In the genomic region with DNA sequence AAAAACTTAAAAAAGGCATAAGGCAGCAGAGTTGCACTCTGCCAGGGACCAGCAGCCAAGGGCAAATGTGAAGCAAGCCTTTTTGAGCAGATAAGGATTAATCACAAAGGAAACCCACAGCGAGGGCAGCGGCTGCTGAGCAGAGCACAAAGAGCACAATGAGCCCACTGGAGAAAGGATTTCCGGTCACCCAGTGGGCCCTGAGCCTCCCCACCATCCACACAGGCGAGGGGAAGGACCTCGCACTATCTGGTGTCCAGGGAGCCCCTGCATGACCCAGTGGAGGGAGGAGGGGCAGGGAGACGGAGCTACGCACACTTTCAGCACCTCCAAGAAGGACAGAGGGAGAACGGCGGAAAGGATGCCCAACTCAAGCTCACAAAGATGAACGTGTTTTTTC, we compare ENCODE assay signal across 23 cellular contexts. TPM values are rescaled to one million over a fixed set of nuclear protein-coding genes. Genes with fewer than 3 reads are reported as not detected.
A peak's percentile ranks its signal among the peaks of the same experiment; 100 is the strongest.
DNase-seq lines count a peak whose midpoint lies in the region; ATAC-seq and TF ChIP-seq lines count a peak whose summit lies in the region.
"Had no signal": no experiment of that assay in that cellular context is flagged by ENCODE, and none has a peak within 500 bp of the region (broad histone marks: within the 10 kb centered on the region; RNA-seq: fewer than 3 reads in every experiment).

No MANE protein-coding gene starts in this region.

- H3K27me3 ChIP-seq in H7 (ENCODE audit: control insufficient read depth, insufficient read depth, low read length), result no peaks in the 10 kb centered on the region
- H3K27me3 ChIP-seq: cardiac muscle cell had no signal

- H3K9me3 Mint-ChIP-seq in osteocyte (ENCODE audit: unreplicated experiment) (no peaks in the 10 kb centered on the region), MCF 10A (ENCODE audit: unreplicated experiment) (no peaks in the 10 kb centered on the region)
- H3K9me3 Mint-ChIP-seq: activated CD8-positive, alpha-beta T cell treated with anti-CD3 and anti-CD28 coated beads for 36 hours; activated naive CD8-positive, alpha-beta T cell treated with anti-CD3 and anti-CD28 coated beads, Interleukin-2, amount 50 U/mL, for 24 hours; activated T-helper 17 cell treated with anti-CD3 and anti-CD28 coated beads, Interleukin-2, amount 50 U/mL, for 72 hours; HFFc6; T-helper 1 cell treated with Interleukin-12 subunit alpha and Interleukin-12 subunit beta and Interleukin-4 antibody, amounts not matched to agents 30 μg/mL and 1 μg/mL, for 36 hours had no signal

- intact Hi-C loops in MCF 10A (cut with micrococcal nuclease), result no loop called here

- H3K4me3 Mint-ChIP-seq in osteocyte (ENCODE audit: unreplicated experiment) (no peak overlapping the region), MCF 10A (ENCODE audit: unreplicated experiment) (no peak overlapping the region)
- H3K4me3 Mint-ChIP-seq: activated CD8-positive, alpha-beta T cell treated with anti-CD3 and anti-CD28 coated beads for 36 hours; activated naive CD8-positive, alpha-beta T cell treated with anti-CD3 and anti-CD28 coated beads, Interleukin-2, amount 50 U/mL, for 24 hours; activated T-helper 17 cell treated with anti-CD3 and anti-CD28 coated beads, Interleukin-2, amount 50 U/mL, for 72 hours; HFFc6; T-helper 1 cell treated with Interleukin-12 subunit alpha and Interleukin-12 subunit beta and Interleukin-4 antibody, amounts not matched to agents 30 μg/mL and 1 μg/mL, for 36 hours had no signal

- no peaks in the 10 kb centered on the region for H3K27me3 Mint-ChIP-seq in osteocyte (ENCODE audit: unreplicated experiment)
- no peaks in the 10 kb centered on the region for H3K27me3 Mint-ChIP-seq in MCF 10A (ENCODE audit: insufficient read depth, unreplicated experiment)

- peak; percentile 86 for DNase-seq in H7
- DNase-seq in iPS DF 19.7 (ENCODE audit: low read depth, low spot score), result peak; percentile 33
- DNase-seq in osteocyte (ENCODE audit: extremely low spot score, unreplicated experiment), result peak; percentile 65
- DNase-seq in MCF 10A (ENCODE audit: unreplicated experiment), result no peak
- DNase-seq in activated CD4-positive, alpha-beta T cell treated with anti-CD3 and anti-CD28 coated beads for 4 hours, result no peak
- DNase-seq in putamen (ENCODE audit: low spot score), result no peak
- DNase-seq: activated CD8-positive, alpha-beta T cell treated with anti-CD3 and anti-CD28 coated beads for 36 hours; activated naive CD8-positive, alpha-beta T cell treated with anti-CD3 and anti-CD28 coated beads, Interleukin-2, amount 50 U/mL, for 24 hours; DMS53; effector memory CD4-positive, alpha-beta T cell; HFFc6; hypothalamus; lower lobe of right lung; NCI-H2029 treated with DMSO at 0.1 percent for 48 hours; NCI-H510A; stimulated activated naive CD8-positive, alpha-beta T cell treated with anti-CD3 and anti-CD28 coated beads, Interleukin-15, Interleukin-2, amounts not matched to agents 100 U/mL and 50 U/mL, for 24 hours; WERI-Rb-1 had no signal

- peaks cover 77% of the 10 kb centered on the region for H3K4me1 Mint-ChIP-seq in osteocyte (ENCODE audit: unreplicated experiment)
- H3K4me1 Mint-ChIP-seq in MCF 10A (ENCODE audit: insufficient read depth, unreplicated experiment), result no peaks in the 10 kb centered on the region
- H3K4me1 Mint-ChIP-seq: activated naive CD8-positive, alpha-beta T cell treated with anti-CD3 and anti-CD28 coated beads, Interleukin-2, amount 50 U/mL, for 24 hours; activated T-helper 17 cell treated with anti-CD3 and anti-CD28 coated beads, Interleukin-2, amount 50 U/mL, for 72 hours had no signal

- POLR2A ChIA-PET in MCF 10A (lab: Yijun Ruan, JAX), result no interaction called here

- peak overlapping the region; percentile 64 for H3K27ac Mint-ChIP-seq in osteocyte (ENCODE audit: unreplicated experiment)
- no peak overlapping the region for H3K27ac Mint-ChIP-seq in MCF 10A (ENCODE audit: low read depth, unreplicated experiment)
- H3K27ac Mint-ChIP-seq: activated CD8-positive, alpha-beta T cell treated with anti-CD3 and anti-CD28 coated beads for 36 hours; activated naive CD8-positive, alpha-beta T cell treated with anti-CD3 and anti-CD28 coated beads, Interleukin-2, amount 50 U/mL, for 24 hours; activated T-helper 17 cell treated with anti-CD3 and anti-CD28 coated beads, Interleukin-2, amount 50 U/mL, for 72 hours; HFFc6; T-helper 1 cell treated with Interleukin-12 subunit alpha and Interleukin-12 subunit beta and Interleukin-4 antibody, amounts not matched to agents 30 μg/mL and 1 μg/mL, for 36 hours had no signal

- no peak overlapping the region for H3K4me3 ChIP-seq in H7 (ENCODE audit: insufficient read depth, low read depth, low read length)
- H3K4me3 ChIP-seq: cardiac muscle cell, lower lobe of right lung had no signal

- ATAC-seq in SK-N-SH treated with all-trans-retinoic acid at 6 μM for 48 hours, result no peak
- no peak for ATAC-seq in HG02759 (IDR thresholded peaks at IDR 0.05; ENCODE audit: unreplicated experiment)
- ATAC-seq: activated CD8-positive, alpha-beta T cell treated with anti-CD3 and anti-CD28 coated beads for 36 hours; activated naive CD8-positive, alpha-beta T cell treated with anti-CD3 and anti-CD28 coated beads, Interleukin-2, amount 50 U/mL, for 24 hours; activated T-helper 17 cell treated with anti-CD3 and anti-CD28 coated beads, Interleukin-2, amount 50 U/mL, for 72 hours; Right ventricle myocardium inferior; stimulated activated naive CD8-positive, alpha-beta T cell treated with anti-CD3 and anti-CD28 coated beads, Interleukin-15, Interleukin-2, amounts not matched to agents 100 U/mL and 50 U/mL, for 24 hours had no signal

- TF ChIP-seq CTCF in osteocyte (IDR thresholded peaks at IDR 0.05), result no peak
- TF ChIP-seq CTCF in MCF 10A (IDR thresholded peaks at IDR 0.05; ENCODE audit: unreplicated experiment), result no peak

- H3K36me3 Mint-ChIP-seq in osteocyte (ENCODE audit: unreplicated experiment) (peaks cover 32% of the 10 kb centered on the region), MCF 10A (ENCODE audit: insufficient read depth, unreplicated experiment) (no peaks in the 10 kb centered on the region)

- no TSS peak for BruUV-seq in MCF 10A (replicated peaks; lab: Mats Ljungman, UMichigan)

- H3K36me3 ChIP-seq in H7 (replicated peaks; ENCODE audit: control insufficient read depth, insufficient read depth, low read length), result no peaks in the 10 kb centered on the region
- H3K36me3 ChIP-seq: cardiac muscle cell, lower lobe of right lung, WERI-Rb-1 had no signal

- CTCF ChIA-PET in MCF 10A (lab: Yijun Ruan, JAX), result interaction anchor here (0.6 kb wide), 2 partner anchors 320 to 970 kb away, joined by 3 read pairs; no protein-coding TSS in a partner anchor

TF ChIP-seq in SK-N-SH treated with all-trans-retinoic acid at 6 μM for 48 hours, 23 proteins besides CTCF, POLR2A, EP300 and RAD21:
- TF ChIP-seq, protein P1, sequence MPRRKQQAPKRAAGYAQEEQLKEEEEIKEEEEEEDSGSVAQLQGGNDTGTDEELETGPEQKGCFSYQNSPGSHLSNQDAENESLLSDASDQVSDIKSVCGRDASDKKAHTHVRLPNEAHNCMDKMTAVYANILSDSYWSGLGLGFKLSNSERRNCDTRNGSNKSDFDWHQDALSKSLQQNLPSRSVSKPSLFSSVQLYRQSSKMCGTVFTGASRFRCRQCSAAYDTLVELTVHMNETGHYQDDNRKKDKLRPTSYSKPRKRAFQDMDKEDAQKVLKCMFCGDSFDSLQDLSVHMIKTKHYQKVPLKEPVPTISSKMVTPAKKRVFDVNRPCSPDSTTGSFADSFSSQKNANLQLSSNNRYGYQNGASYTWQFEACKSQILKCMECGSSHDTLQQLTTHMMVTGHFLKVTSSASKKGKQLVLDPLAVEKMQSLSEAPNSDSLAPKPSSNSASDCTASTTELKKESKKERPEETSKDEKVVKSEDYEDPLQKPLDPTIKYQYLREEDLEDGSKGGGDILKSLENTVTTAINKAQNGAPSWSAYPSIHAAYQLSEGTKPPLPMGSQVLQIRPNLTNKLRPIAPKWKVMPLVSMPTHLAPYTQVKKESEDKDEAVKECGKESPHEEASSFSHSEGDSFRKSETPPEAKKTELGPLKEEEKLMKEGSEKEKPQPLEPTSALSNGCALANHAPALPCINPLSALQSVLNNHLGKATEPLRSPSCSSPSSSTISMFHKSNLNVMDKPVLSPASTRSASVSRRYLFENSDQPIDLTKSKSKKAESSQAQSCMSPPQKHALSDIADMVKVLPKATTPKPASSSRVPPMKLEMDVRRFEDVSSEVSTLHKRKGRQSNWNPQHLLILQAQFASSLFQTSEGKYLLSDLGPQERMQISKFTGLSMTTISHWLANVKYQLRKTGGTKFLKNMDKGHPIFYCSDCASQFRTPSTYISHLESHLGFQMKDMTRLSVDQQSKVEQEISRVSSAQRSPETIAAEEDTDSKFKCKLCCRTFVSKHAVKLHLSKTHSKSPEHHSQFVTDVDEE (CRISPR knock-in tag; IDR thresholded peaks at IDR 0.05), result 0 out of 2 replicates have a peak, but pooled peaks have one; percentile 21
- TF ChIP-seq PPARA (CRISPR knock-in tag; IDR thresholded peaks at IDR 0.05; ENCODE audit: borderline replicate concordance) (no peak), CSDC2 (CRISPR knock-in tag; IDR thresholded peaks at IDR 0.05) (0 out of 2 replicates have a peak, but pooled peaks have one; percentile 35)
TF ChIP-seq in SK-N-SH treated with all-trans-retinoic acid at 6 μM for 48 hours: peak in this region for 2.

RNA-seq across cellular contexts. Expression of a gene that starts 40.0 kb away (rescaled TPM):
- 131 and 135 TPM in 2 replicates for total RNA-seq in H7 (2014; rRNA removed; shearing (Covaris generic))
- 3,181 and 3,589 TPM in 2 replicates for total RNA-seq in osteocyte
- total RNA-seq in MCF 10A (2022), result 25.9 and 42.1 TPM in 2 replicates
- total RNA-seq: activated CD8-positive, alpha-beta T cell treated with anti-CD3 and anti-CD28 coated beads for 36 hours; activated T-helper 17 cell treated with anti-CD3 and anti-CD28 coated beads, Interleukin-2, amount 50 U/mL, for 72 hours had no signal

RNA-seq across cellular contexts. Expression of a gene that starts 40.1 kb away (rescaled TPM):
- 166 and 168 TPM in 2 replicates for total RNA-seq in H7 (2014; rRNA removed; shearing (Covaris generic))
- total RNA-seq in osteocyte (2,001 and 2,067 TPM in 2 replicates), MCF 10A (2022) (54.6 and 66.0 TPM in 2 replicates)
- total RNA-seq: activated CD8-positive, alpha-beta T cell treated with anti-CD3 and anti-CD28 coated beads for 36 hours had no signal

Comparison
In these comparisons a context has a peak if more than half of its experiments do, and no peak if none do; other contexts are left out.
1. DNase-seq: peak in H7 (single experiment), iPS DF 19.7 (single experiment) and osteocyte (single experiment); none in MCF 10A (single experiment), activated CD4-positive, alpha-beta T cell treated with anti-CD3 and anti-CD28 coated beads for 4 hours (0 of 2) and putamen (single experiment).
2. RNA of a gene that starts 40.0 kb away (total RNA-seq): 3,181 to 3,589 TPM in osteocyte; 131 to 135 TPM in H7 and 25.9 to 42.1 TPM in MCF 10A; every median in the first group is over 10 times any median in the second.
3. RNA of a gene that starts 40.1 kb away (total RNA-seq): 2,001 to 2,067 TPM in osteocyte; 166 to 168 TPM in H7 and 54.6 to 66.0 TPM in MCF 10A; every median in the first group is over 10 times any median in the second.